In genomic region chr11:36702330-36703054, GRCh38 we compare ENCODE assay signal across 9 cellular contexts.
A peak's percentile ranks its signal among the peaks of the same experiment; 100 is the strongest.
DNase-seq lines count a peak whose midpoint lies in the region; ATAC-seq, FAIRE-seq and TF ChIP-seq lines count a peak whose summit lies in the region.
"Had no signal": no experiment of that assay in that cellular context is flagged by ENCODE, and none has a peak within 500 bp of the region (broad histone marks: within the 10 kb centered on the region; RNA-seq: fewer than 3 reads in every experiment).

No MANE protein-coding gene starts in this region.

- FAIRE-seq in GM18507 (lab: Jason Lieb, UNC): peak; percentile 71

- peak; percentile 80 for ATAC-seq in HG02885 (IDR thresholded peaks at IDR 0.05; ENCODE audit: poor library complexity, unreplicated experiment)
- ATAC-seq in activated T-cell treated with anti-CD3 and anti-CD28 coated beads, Interleukin-2, amount 50 U/mL, for 4 hours: no peak

- H3K36me3 Mint-ChIP-seq in activated T-cell treated with anti-CD3 and anti-CD28 coated beads, Interleukin-2, amount 50 U/mL, for 4 hours (ENCODE audit: insufficient read depth): no peaks in the 10 kb centered on the region
- H3K36me3 Mint-ChIP-seq: IgD-negative memory B cell had no signal

- H3K27me3 Mint-ChIP-seq in activated T-cell treated with anti-CD3 and anti-CD28 coated beads, Interleukin-2, amount 50 U/mL, for 4 hours (ENCODE audit: low read depth): peaks cover 22% of the 10 kb centered on the region

- no peak overlapping the region for H3K4me3 ChIP-seq in AG10803 (ENCODE audit: low read length)

- DNase-seq in AG10803 (ENCODE audit: low read depth) (peak; percentile 58), GM18507 (ENCODE audit: extremely low spot score, insufficient read length, low read depth) (peak; percentile 7), NCI-H1436 (lab: John Stamatoyannopoulos, UW) (peak; percentile 41), SKM-1 treated with dmso at 0.1 percent for 144 hours (lab: John Stamatoyannopoulos, UW; ENCODE audit: unreplicated experiment) (peak; percentile 52), fibroblast of the conjunctiva (ENCODE audit: low read depth) (peak; percentile 59), non-pigmented ciliary epithelial cell (ENCODE audit: low read depth) (peak; percentile 15)
- DNase-seq in activated T-cell treated with anti-CD3 and anti-CD28 coated beads, Interleukin-2, amount 50 U/mL, for 4 hours: no peak

- peak; percentile 86 for TF ChIP-seq CTCF in AG10803 (conservative IDR thresholded peaks at IDR 0.05; ENCODE audit: low read length)

- H3K4me1 Mint-ChIP-seq in activated T-cell treated with anti-CD3 and anti-CD28 coated beads, Interleukin-2, amount 50 U/mL, for 4 hours (ENCODE audit: low read depth): no peaks in the 10 kb centered on the region

- no peak overlapping the region for H3K4me3 Mint-ChIP-seq in activated T-cell treated with anti-CD3 and anti-CD28 coated beads, Interleukin-2, amount 50 U/mL, for 4 hours
- H3K4me3 Mint-ChIP-seq: IgD-negative memory B cell had no signal

- H3K9me3 Mint-ChIP-seq in activated T-cell treated with anti-CD3 and anti-CD28 coated beads, Interleukin-2, amount 50 U/mL, for 4 hours: no peaks in the 10 kb centered on the region
- H3K9me3 Mint-ChIP-seq: IgD-negative memory B cell had no signal
